Comparison of ENCODE assay signal across 18 cellular contexts in the genomic region with DNA sequence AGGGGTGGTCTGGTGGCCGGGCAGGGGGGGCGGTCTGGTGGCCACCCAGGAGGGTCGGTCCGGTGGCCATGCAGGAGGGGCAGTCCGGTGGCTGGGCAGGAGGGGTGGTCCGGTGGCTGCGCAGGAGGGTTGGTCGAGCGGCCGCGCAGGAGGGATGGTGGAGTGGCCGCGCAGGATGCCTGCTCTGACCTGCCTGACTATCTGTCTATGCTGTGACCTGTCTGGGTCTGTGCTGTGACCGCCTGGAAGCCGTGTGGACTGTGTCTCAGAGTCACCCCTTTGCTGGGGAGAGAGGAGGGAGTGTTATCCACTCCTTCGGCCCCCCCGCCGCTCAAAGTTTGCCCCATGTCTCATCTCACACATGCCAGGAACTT.
A peak's percentile ranks its signal among the peaks of the same experiment; 100 is the strongest.
DNase-seq lines count a peak whose midpoint lies in the region; ATAC-seq and TF ChIP-seq lines count a peak whose summit lies in the region.
"Had no signal": no experiment of that assay in that cellular context is flagged by ENCODE, and none has a peak within 500 bp of the region (broad histone marks: within the 10 kb centered on the region; RNA-seq: fewer than 3 reads in every experiment).

No MANE protein-coding gene starts in this region.

- H3K4me3 ChIP-seq in endodermal cell (ENCODE audit: low read length) = no peak overlapping the region
- H3K4me3 ChIP-seq in osteoblast (ENCODE audit: insufficient read depth, low read length) = no peak overlapping the region
- H3K4me3 ChIP-seq: BLaER1 treated with 17β-estradiol and CSF1 and Interleukin-3, amounts not matched to agents 10 nM and 100 nM; GM12878 had no signal

- H3K9ac ChIP-seq in endodermal cell (ENCODE audit: extremely low read depth, low read length, poor library complexity, severe bottlenecking) = no peak overlapping the region
- H3K9ac ChIP-seq: BLaER1 treated with 17β-estradiol and CSF1 and Interleukin-3, amounts not matched to agents 10 nM and 100 nM had no signal

- no peaks in the 10 kb centered on the region for H3K79me2 ChIP-seq in osteoblast (ENCODE audit: insufficient read depth, low read length)

- H3K36me3 Mint-ChIP-seq in endodermal cell (ENCODE audit: low read depth) = no peaks in the 10 kb centered on the region

- H3K4me2 ChIP-seq in osteoblast (ENCODE audit: insufficient read depth, low read length) = no peak overlapping the region
- H3K4me2 ChIP-seq: BLaER1 treated with 17β-estradiol and CSF1 and Interleukin-3, amounts not matched to agents 10 nM and 100 nM had no signal

- peaks cover 8 to 25% of the 10 kb centered on the region in 2 donors for H3K9me3 Mint-ChIP-seq in stimulated activated naive CD8-positive, alpha-beta T cell treated with anti-CD3 and anti-CD28 coated beads, Interleukin-15, amount 100 ng/mL, for 72 hours
- H3K9me3 Mint-ChIP-seq in endodermal cell = peaks cover 5% of the 10 kb centered on the region

- no peaks in the 10 kb centered on the region for H3K27me3 Mint-ChIP-seq in stimulated activated naive CD8-positive, alpha-beta T cell treated with anti-CD3 and anti-CD28 coated beads, Interleukin-15, amount 100 ng/mL, for 72 hours
- no peaks in the 10 kb centered on the region for H3K27me3 Mint-ChIP-seq in endodermal cell (ENCODE audit: insufficient read depth)
- H3K27me3 Mint-ChIP-seq: B cell; CD4-positive, CD25-positive, alpha-beta regulatory T cell; CD8-positive, alpha-beta memory T cell had no signal

- H2AFZ ChIP-seq in osteoblast (ENCODE audit: low read length) = no peak overlapping the region

- H3K4me3 Mint-ChIP-seq in stimulated activated naive CD8-positive, alpha-beta T cell treated with anti-CD3 and anti-CD28 coated beads, Interleukin-15, amount 100 ng/mL, for 72 hours = no peak overlapping the region
- H3K4me3 Mint-ChIP-seq in endodermal cell = no peak overlapping the region
- H3K4me3 Mint-ChIP-seq: B cell; CD4-positive, CD25-positive, alpha-beta regulatory T cell had no signal

- ATAC-seq in stimulated activated naive CD8-positive, alpha-beta T cell treated with anti-CD3 and anti-CD28 coated beads, Interleukin-15, amount 100 ng/mL, for 72 hours = peak; percentile 60
- ATAC-seq in stimulated activated naive CD8-positive, alpha-beta T cell treated with anti-CD3 and anti-CD28 coated beads, Interleukin-15, Interleukin-2, amounts not matched to agents 100 U/mL and 50 U/mL, for 24 hours = no peak
- ATAC-seq: GM12878 had no signal

- H3K9me3 ChIP-seq in endodermal cell (ENCODE audit: control insufficient read depth, low read length) = no peaks in the 10 kb centered on the region
- H3K9me3 ChIP-seq in osteoblast (ENCODE audit: low read depth, low read length) = no peaks in the 10 kb centered on the region

- no peaks in the 10 kb centered on the region for H4K20me1 ChIP-seq in osteoblast (ENCODE audit: insufficient read depth, low read length)
- H4K20me1 ChIP-seq: BLaER1 treated with 17β-estradiol and CSF1 and Interleukin-3, amounts not matched to agents 10 nM and 100 nM had no signal

- H3K27me3 ChIP-seq in endodermal cell (ENCODE audit: control insufficient read depth, insufficient read depth, low read length, poor library complexity, severe bottlenecking) (no peaks in the 10 kb centered on the region), osteoblast (ENCODE audit: insufficient read depth, low read length) (no peaks in the 10 kb centered on the region)
- H3K27me3 ChIP-seq: BLaER1 treated with 17β-estradiol and CSF1 and Interleukin-3, amounts not matched to agents 10 nM and 100 nM had no signal

- no peak for DNase-seq in stimulated activated naive CD8-positive, alpha-beta T cell treated with anti-CD3 and anti-CD28 coated beads, Interleukin-15, amount 100 ng/mL, for 72 hours
- no peak for DNase-seq in stimulated activated naive CD8-positive, alpha-beta T cell treated with anti-CD3 and anti-CD28 coated beads, Interleukin-15, Interleukin-2, amounts not matched to agents 100 U/mL and 50 U/mL, for 24 hours
- peak; percentile 42 for DNase-seq in endodermal cell
- peak; percentile 72 for DNase-seq in osteoblast (ENCODE audit: insufficient read length, low spot score, missing footprints)
- no peak for DNase-seq in activated T-cell treated with anti-CD3 and anti-CD28 coated beads for 4 hours
- DNase-seq in activated CD4-positive, CD25-positive, alpha-beta regulatory T cell treated with anti-CD3 and anti-CD28 coated beads, Interleukin-2, amount 50 U/mL, for 72 hours = no peak
- DNase-seq in NCI-H2107 (lab: John Stamatoyannopoulos, UW) = no peak
- DNase-seq: CD4-positive, CD25-positive, alpha-beta regulatory T cell; CD8-positive, alpha-beta memory T cell; COR-L47; DMS 273 treated with DMSO at 0.1 percent for 48 hours; DMS53; DND-41; EL; HCEC 1CT had no signal

- TF ChIP-seq CTCF in endodermal cell (conservative IDR thresholded peaks at IDR 0.05) (no peak), osteoblast (IDR thresholded peaks at IDR 0.05; ENCODE audit: extremely low read depth, low read depth, low read length) (no peak)

- H3K27ac ChIP-seq in endodermal cell (ENCODE audit: low read depth, low read length) (no peak overlapping the region), osteoblast (ENCODE audit: low read depth, low read length) (no peak overlapping the region)
- H3K27ac ChIP-seq: BLaER1 treated with 17β-estradiol and CSF1 and Interleukin-3, amounts not matched to agents 10 nM and 100 nM had no signal

- H3K27ac Mint-ChIP-seq in stimulated activated naive CD8-positive, alpha-beta T cell treated with anti-CD3 and anti-CD28 coated beads, Interleukin-15, amount 100 ng/mL, for 72 hours = no peak overlapping the region
- H3K27ac Mint-ChIP-seq in endodermal cell = no peak overlapping the region
- H3K27ac Mint-ChIP-seq: B cell; CD4-positive, CD25-positive, alpha-beta regulatory T cell; CD8-positive, alpha-beta memory T cell had no signal

- H3K4me1 Mint-ChIP-seq in stimulated activated naive CD8-positive, alpha-beta T cell treated with anti-CD3 and anti-CD28 coated beads, Interleukin-15, amount 100 ng/mL, for 72 hours = no peaks in the 10 kb centered on the region
- H3K4me1 Mint-ChIP-seq in endodermal cell = no peaks in the 10 kb centered on the region
- H3K4me1 Mint-ChIP-seq: B cell; CD8-positive, alpha-beta memory T cell had no signal

- no peaks in the 10 kb centered on the region for H3K4me1 ChIP-seq in endodermal cell (ENCODE audit: control insufficient read depth, insufficient read depth, low read length)
- H3K4me1 ChIP-seq in osteoblast (ENCODE audit: insufficient read depth, low read length) = no peaks in the 10 kb centered on the region
- H3K4me1 ChIP-seq: BLaER1 treated with 17β-estradiol and CSF1 and Interleukin-3, amounts not matched to agents 10 nM and 100 nM had no signal

- H3K36me3 ChIP-seq in endodermal cell (ENCODE audit: control insufficient read depth, insufficient read depth, low read length) = no peaks in the 10 kb centered on the region
- H3K36me3 ChIP-seq in osteoblast (ENCODE audit: insufficient read depth, low read length) = no peaks in the 10 kb centered on the region
- H3K36me3 ChIP-seq: BLaER1 treated with 17β-estradiol and CSF1 and Interleukin-3, amounts not matched to agents 10 nM and 100 nM had no signal

- WGBS in endodermal cell (ENCODE audit: insufficient coverage in 1 of 2, insufficient read length in 1 of 2), 2 experiments = 93 to 97% methylated on average over 11 to 18 of the region's 18 CpGs

Comparison
In these comparisons a context has a peak if more than half of its experiments do, and no peak if none do; other contexts are left out.
1. DNase-seq: peak in endodermal cell (single experiment) and osteoblast (single experiment); none in stimulated activated naive CD8-positive, alpha-beta T cell treated with anti-CD3 and anti-CD28 coated beads, Interleukin-15, amount 100 ng/mL, for 72 hours (0 of 2), stimulated activated naive CD8-positive, alpha-beta T cell treated with anti-CD3 and anti-CD28 coated beads, Interleukin-15, Interleukin-2, amounts not matched to agents 100 U/mL and 50 U/mL, for 24 hours (single experiment), activated T-cell treated with anti-CD3 and anti-CD28 coated beads for 4 hours (single experiment), activated CD4-positive, CD25-positive, alpha-beta regulatory T cell treated with anti-CD3 and anti-CD28 coated beads, Interleukin-2, amount 50 U/mL, for 72 hours (single experiment) and NCI-H2107 (single experiment).